Comparison of ENCODE assay signal across 15 cellular contexts in genomic region chr10:83723080-83723479, GRCh38.
DNase-seq lines count a peak whose midpoint lies in the region; ATAC-seq and TF ChIP-seq lines count a peak whose summit lies in the region.
"Had no signal": no experiment of that assay in that cellular context is flagged by ENCODE, and none has a peak within 500 bp of the region (broad histone marks: within the 10 kb centered on the region; RNA-seq: fewer than 3 reads in every experiment).

No MANE protein-coding gene starts in this region.

- DNase-seq in Right ventricle myocardium inferior (ENCODE audit: missing footprints): no peak
- no peak for DNase-seq in cardiac septum (ENCODE audit: low spot score)
- peak; percentile 25 for DNase-seq in cerebellar cortex (ENCODE audit: low spot score)
- DNase-seq in left ventricle myocardium superior: no peak
- DNase-seq in T-cell: no peak
- DNase-seq in left lung: no peak
- DNase-seq in COLO829 (ENCODE audit: low spot score): no peak
- DNase-seq: AML-193; CD8-positive, alpha-beta memory T cell; DMS79; GOT3 had no signal

- no peak overlapping the region for H3K27ac ChIP-seq in left lung
- H3K27ac ChIP-seq: 22Rv1, BLaER1 had no signal

- no peaks in the 10 kb centered on the region for H3K4me1 Mint-ChIP-seq in T-cell
- H3K4me1 Mint-ChIP-seq: CD8-positive, alpha-beta memory T cell; IgD-negative memory B cell had no signal

- intact Hi-C loops in Right ventricle myocardium inferior (cut with DNase I) (no loop called here), cardiac septum (cut with DNase I) (no loop called here), left ventricle myocardium superior (cut with micrococcal nuclease) (no loop called here), left lung (cut with DNase I) (no loop called here)

- no peaks in the 10 kb centered on the region for H3K36me3 Mint-ChIP-seq in T-cell
- H3K36me3 Mint-ChIP-seq: CD8-positive, alpha-beta memory T cell; IgD-negative memory B cell had no signal

- H3K4me3 Mint-ChIP-seq in T-cell: no peak overlapping the region
- H3K4me3 Mint-ChIP-seq: CD8-positive, alpha-beta memory T cell; IgD-negative memory B cell had no signal

- POLR2A ChIA-PET in T-cell (lab: Charles Lee): no interaction called here

- ATAC-seq in Right ventricle myocardium inferior (peak; percentile 52), left ventricle myocardium superior (peak; percentile 64), T-cell (replicated peaks in 1 of 4) (no peak), left lung (no peak)

- peaks cover 0 to 12% of the 10 kb centered on the region in 2 donors for H3K9me3 ChIP-seq in left lung
- H3K9me3 ChIP-seq: HAP-1 had no signal

- H3K27me3 Mint-ChIP-seq in T-cell: no peaks in the 10 kb centered on the region
- H3K27me3 Mint-ChIP-seq: CD8-positive, alpha-beta memory T cell; IgD-negative memory B cell had no signal

- H3K4me3 ChIP-seq in left lung: no peak overlapping the region
- H3K4me3 ChIP-seq: BLaER1, HAP-1 had no signal

- H3K27me3 ChIP-seq in left lung: no peaks in the 10 kb centered on the region
- H3K27me3 ChIP-seq: BLaER1 had no signal

- H3K27ac Mint-ChIP-seq in T-cell: no peak overlapping the region
- H3K27ac Mint-ChIP-seq: CD8-positive, alpha-beta memory T cell; IgD-negative memory B cell had no signal

- no peaks in the 10 kb centered on the region for H3K36me3 ChIP-seq in left lung
- H3K36me3 ChIP-seq: BLaER1, HAP-1 had no signal

- no peak for TF ChIP-seq CTCF in left lung (IDR thresholded peaks at IDR 0.05)

- no peaks in the 10 kb centered on the region for H3K4me1 ChIP-seq in left lung
- H3K4me1 ChIP-seq: BLaER1, HAP-1 had no signal

- CTCF ChIA-PET in T-cell (lab: Charles Lee): interaction anchor here in 1 of 2 donors (0.7 kb wide), 1 partner anchor 151 kb away, joined by 3 read pairs; no protein-coding TSS in a partner anchor

- peaks cover 0 to 8% (median 4%) of the 10 kb centered on the region in 3 donors for H3K9me3 Mint-ChIP-seq in T-cell

Comparison
In these comparisons a context has a peak if more than half of its experiments do, and no peak if none do; other contexts are left out.
1. ATAC-seq: peak in Right ventricle myocardium inferior (single experiment) and left ventricle myocardium superior (single experiment); none in T-cell (0 of 4) and left lung (single experiment).